ENCODE assay signal across 1 cellular context in the genomic region with DNA sequence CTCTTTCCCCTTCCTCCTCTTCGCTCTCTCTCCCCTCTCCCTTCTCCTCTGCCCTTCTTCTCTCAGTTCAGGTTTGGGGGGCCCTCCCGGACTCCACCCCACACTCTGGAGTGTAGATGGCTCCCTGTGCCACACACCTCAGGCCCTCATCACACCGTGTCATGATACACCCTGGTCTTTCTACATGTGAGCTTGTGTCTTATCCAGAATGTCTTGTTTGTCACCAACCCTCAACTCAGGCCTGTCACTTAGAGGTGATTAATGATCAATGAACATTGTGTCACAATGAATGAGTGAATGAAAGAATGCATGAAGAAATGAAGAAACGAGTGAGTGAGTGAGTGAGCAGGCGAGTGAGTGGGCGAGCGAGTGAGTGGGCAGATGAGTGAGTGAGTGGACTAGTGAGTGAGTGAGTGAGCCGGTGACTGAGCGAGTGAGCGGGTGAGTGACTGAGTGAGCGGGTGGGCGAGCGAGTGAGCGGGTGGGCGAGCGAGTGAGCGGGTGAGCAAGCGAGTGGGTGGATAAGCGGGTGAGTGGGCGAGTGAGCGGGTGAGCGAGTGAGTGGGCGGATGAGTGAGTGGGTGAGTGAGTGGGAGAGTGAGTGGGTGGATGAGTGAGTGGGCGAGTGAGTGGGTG.
TF ChIP-seq lines count a peak whose summit lies in the region.

No MANE protein-coding gene starts in this region.

TF ChIP-seq in K562, 482 proteins besides CTCF, POLR2A, EP300 and RAD21 (continued from another document):
- TF ChIP-seq, protein P1, sequence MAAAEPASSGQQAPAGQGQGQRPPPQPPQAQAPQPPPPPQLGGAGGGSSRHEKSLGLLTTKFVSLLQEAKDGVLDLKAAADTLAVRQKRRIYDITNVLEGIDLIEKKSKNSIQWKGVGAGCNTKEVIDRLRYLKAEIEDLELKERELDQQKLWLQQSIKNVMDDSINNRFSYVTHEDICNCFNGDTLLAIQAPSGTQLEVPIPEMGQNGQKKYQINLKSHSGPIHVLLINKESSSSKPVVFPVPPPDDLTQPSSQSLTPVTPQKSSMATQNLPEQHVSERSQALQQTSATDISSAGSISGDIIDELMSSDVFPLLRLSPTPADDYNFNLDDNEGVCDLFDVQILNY (CRISPR knock-in tag; IDR thresholded peaks at IDR 0.05): no peak
- TF ChIP-seq CEBPB (tag; IDR thresholded peaks at IDR 0.05): peak; percentile 65
- no peak for TF ChIP-seq TARDBP (IDR thresholded peaks at IDR 0.05)
- TF ChIP-seq, protein P2, sequence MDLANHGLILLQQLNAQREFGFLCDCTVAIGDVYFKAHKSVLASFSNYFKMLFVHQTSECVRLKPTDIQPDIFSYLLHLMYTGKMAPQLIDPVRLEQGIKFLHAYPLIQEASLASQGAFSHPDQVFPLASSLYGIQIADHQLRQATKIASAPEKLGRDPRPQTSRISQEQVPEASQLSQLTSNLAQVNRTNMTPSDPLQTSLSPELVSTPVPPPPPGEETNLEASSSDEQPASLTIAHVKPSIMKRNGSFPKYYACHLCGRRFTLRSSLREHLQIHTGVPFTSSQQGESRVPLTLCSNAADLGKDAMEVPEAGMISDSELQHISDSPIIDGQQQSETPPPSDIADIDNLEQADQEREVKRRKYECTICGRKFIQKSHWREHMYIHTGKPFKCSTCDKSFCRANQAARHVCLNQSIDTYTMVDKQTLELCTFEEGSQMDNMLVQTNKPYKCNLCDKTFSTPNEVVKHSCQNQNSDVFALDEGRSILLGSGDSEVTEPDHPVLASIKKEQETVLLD (IDR thresholded peaks at IDR 0.05): peak; percentile 75
- TF ChIP-seq ZNF197 (CRISPR knock-in tag; IDR thresholded peaks at IDR 0.05; ENCODE audit: low read depth): no peak
- TF ChIP-seq, protein P3, sequence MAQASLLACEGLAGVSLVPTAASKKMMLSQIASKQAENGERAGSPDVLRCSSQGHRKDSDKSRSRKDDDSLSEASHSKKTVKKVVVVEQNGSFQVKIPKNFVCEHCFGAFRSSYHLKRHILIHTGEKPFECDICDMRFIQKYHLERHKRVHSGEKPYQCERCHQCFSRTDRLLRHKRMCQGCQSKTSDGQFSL (CRISPR knock-in tag; IDR thresholded peaks at IDR 0.05): no peak
- TF ChIP-seq, protein P3 (tag; IDR thresholded peaks at IDR 0.05): no peak
- TF ChIP-seq HNRNPL (IDR thresholded peaks at IDR 0.05; ENCODE audit: low read depth, low read length): 0 out of 2 replicates have a peak, but pooled peaks have one; percentile 73
- TF ChIP-seq, protein P4, sequence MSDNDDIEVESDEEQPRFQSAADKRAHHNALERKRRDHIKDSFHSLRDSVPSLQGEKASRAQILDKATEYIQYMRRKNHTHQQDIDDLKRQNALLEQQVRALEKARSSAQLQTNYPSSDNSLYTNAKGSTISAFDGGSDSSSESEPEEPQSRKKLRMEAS (CRISPR knock-in tag; IDR thresholded peaks at IDR 0.05): 0 out of 2 replicates have a peak, but pooled peaks have one; percentile 15
- TF ChIP-seq, protein P5, sequence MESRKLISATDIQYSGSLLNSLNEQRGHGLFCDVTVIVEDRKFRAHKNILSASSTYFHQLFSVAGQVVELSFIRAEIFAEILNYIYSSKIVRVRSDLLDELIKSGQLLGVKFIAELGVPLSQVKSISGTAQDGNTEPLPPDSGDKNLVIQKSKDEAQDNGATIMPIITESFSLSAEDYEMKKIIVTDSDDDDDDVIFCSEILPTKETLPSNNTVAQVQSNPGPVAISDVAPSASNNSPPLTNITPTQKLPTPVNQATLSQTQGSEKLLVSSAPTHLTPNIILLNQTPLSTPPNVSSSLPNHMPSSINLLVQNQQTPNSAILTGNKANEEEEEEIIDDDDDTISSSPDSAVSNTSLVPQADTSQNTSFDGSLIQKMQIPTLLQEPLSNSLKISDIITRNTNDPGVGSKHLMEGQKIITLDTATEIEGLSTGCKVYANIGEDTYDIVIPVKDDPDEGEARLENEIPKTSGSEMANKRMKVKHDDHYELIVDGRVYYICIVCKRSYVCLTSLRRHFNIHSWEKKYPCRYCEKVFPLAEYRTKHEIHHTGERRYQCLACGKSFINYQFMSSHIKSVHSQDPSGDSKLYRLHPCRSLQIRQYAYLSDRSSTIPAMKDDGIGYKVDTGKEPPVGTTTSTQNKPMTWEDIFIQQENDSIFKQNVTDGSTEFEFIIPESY (CRISPR knock-in tag; IDR thresholded peaks at IDR 0.05): peak; percentile 99
- TF ChIP-seq CBX5 (IDR thresholded peaks at IDR 0.05; ENCODE audit: borderline replicate concordance, low read depth): no peak
- TF ChIP-seq ZZZ3 (IDR thresholded peaks at IDR 0.05): no peak
- TF ChIP-seq, protein P6, sequence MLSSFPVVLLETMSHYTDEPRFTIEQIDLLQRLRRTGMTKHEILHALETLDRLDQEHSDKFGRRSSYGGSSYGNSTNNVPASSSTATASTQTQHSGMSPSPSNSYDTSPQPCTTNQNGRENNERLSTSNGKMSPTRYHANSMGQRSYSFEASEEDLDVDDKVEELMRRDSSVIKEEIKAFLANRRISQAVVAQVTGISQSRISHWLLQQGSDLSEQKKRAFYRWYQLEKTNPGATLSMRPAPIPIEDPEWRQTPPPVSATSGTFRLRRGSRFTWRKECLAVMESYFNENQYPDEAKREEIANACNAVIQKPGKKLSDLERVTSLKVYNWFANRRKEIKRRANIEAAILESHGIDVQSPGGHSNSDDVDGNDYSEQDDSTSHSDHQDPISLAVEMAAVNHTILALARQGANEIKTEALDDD (IDR thresholded peaks at IDR 0.05): peak; percentile 89
- no peak for TF ChIP-seq HLTF (IDR thresholded peaks at IDR 0.05)
- no peak for TF ChIP-seq ILK (tag; IDR thresholded peaks at IDR 0.05; ENCODE audit: borderline replicate concordance, low read depth)
- TF ChIP-seq, protein P7, sequence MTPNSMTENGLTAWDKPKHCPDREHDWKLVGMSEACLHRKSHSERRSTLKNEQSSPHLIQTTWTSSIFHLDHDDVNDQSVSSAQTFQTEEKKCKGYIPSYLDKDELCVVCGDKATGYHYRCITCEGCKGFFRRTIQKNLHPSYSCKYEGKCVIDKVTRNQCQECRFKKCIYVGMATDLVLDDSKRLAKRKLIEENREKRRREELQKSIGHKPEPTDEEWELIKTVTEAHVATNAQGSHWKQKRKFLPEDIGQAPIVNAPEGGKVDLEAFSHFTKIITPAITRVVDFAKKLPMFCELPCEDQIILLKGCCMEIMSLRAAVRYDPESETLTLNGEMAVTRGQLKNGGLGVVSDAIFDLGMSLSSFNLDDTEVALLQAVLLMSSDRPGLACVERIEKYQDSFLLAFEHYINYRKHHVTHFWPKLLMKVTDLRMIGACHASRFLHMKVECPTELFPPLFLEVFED (CRISPR knock-in tag; conservative IDR thresholded peaks at IDR 0.05): 0 out of 2 replicates have a peak, but pooled peaks have one; percentile 23
- TF ChIP-seq, protein P8, sequence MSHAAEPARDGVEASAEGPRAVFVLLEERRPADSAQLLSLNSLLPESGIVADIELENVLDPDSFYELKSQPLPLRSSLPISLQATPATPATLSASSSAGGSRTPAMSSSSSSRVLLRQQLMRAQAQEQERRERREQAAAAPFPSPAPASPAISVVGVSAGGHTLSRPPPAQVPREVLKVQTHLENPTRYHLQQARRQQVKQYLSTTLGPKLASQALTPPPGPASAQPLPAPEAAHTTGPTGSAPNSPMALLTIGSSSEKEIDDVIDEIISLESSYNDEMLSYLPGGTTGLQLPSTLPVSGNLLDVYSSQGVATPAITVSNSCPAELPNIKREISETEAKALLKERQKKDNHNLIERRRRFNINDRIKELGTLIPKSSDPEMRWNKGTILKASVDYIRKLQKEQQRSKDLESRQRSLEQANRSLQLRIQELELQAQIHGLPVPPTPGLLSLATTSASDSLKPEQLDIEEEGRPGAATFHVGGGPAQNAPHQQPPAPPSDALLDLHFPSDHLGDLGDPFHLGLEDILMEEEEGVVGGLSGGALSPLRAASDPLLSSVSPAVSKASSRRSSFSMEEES (CRISPR knock-in tag; IDR thresholded peaks at IDR 0.05): no peak
